9 cellular contexts compared by ENCODE assay signal in genomic region chr19:53101518-53101917, GRCh38. TPM values are rescaled to one million over a fixed set of nuclear protein-coding genes. Genes with fewer than 3 reads are reported as not detected.
A peak's percentile ranks its signal among the peaks of the same experiment; 100 is the strongest.
DNase-seq lines count a peak whose midpoint lies in the region; ATAC-seq, FAIRE-seq and TF ChIP-seq lines count a peak whose summit lies in the region.
"Had no signal": no experiment of that assay in that cellular context is flagged by ENCODE, and none has a peak within 500 bp of the region (broad histone marks: within the 10 kb centered on the region; RNA-seq: fewer than 3 reads in every experiment).

No MANE protein-coding gene starts in this region.

- peak overlapping the region; percentile 87 for H3K4me3 Mint-ChIP-seq in activated T-cell treated with anti-CD3 and anti-CD28 coated beads, Interleukin-2, amount 50 U/mL, for 4 hours
- peak overlapping the region; percentile 83 for H3K4me3 Mint-ChIP-seq in stimulated activated memory B cell treated with anti-CD40 and anti-IgM and Interleukin-4, amounts not matched to agents 10 μg/mL and 1 μg/mL and 100 μg/mL, for 72 hours

- DNase-seq in activated T-cell treated with anti-CD3 and anti-CD28 coated beads, Interleukin-2, amount 50 U/mL, for 4 hours: no peak
- DNase-seq in activated T-cell treated with anti-CD3 and anti-CD28 coated beads for 4 hours (no peak), RKO (ENCODE audit: low spot score) (peak; percentile 53), fibroblast of lung (ENCODE audit: low read depth in 2 of 2) (peak in 1 of 2 donors; percentile 7), small intestine (no peak), substantia nigra (lab: John Stamatoyannopoulos, UW) (no peak), NK-92 (lab: John Stamatoyannopoulos, UW; ENCODE audit: unreplicated experiment) (no peak)

- WGBS in small intestine, 3 donors: 15 to 69% (median 23%) methylated on average over 1 of the region's 1 CpG

- peaks cover 28% of the 10 kb centered on the region for H3K79me2 ChIP-seq in fibroblast of lung (ENCODE audit: control insufficient read depth, insufficient read depth, low read length)

- FAIRE-seq in small intestine (lab: Jason Lieb, UNC): no peak

- H3K27ac ChIP-seq in fibroblast of lung (ENCODE audit: insufficient read depth, low read length) (no peak overlapping the region), small intestine (ENCODE audit: low read depth in 1 of 2, low read length in 1 of 2) (no peak overlapping the region), substantia nigra (ENCODE audit: low read depth, low read length, poor library complexity, severe bottlenecking) (no peak overlapping the region)

- peaks cover 13% of the 10 kb centered on the region for H3K9me3 Mint-ChIP-seq in activated T-cell treated with anti-CD3 and anti-CD28 coated beads, Interleukin-2, amount 50 U/mL, for 4 hours
- no peaks in the 10 kb centered on the region for H3K9me3 Mint-ChIP-seq in stimulated activated memory B cell treated with anti-CD40 and anti-IgM and Interleukin-4, amounts not matched to agents 10 μg/mL and 1 μg/mL and 100 μg/mL, for 72 hours

- peak overlapping the region; percentile 82 for H3K27ac Mint-ChIP-seq in stimulated activated memory B cell treated with anti-CD40 and anti-IgM and Interleukin-4, amounts not matched to agents 10 μg/mL and 1 μg/mL and 100 μg/mL, for 72 hours

- no peaks in the 10 kb centered on the region for H4K20me1 ChIP-seq in fibroblast of lung (ENCODE audit: control insufficient read depth, extremely low read depth, insufficient read depth, low read length)

- peak overlapping the region in 2 of 4 experiments; percentile 80 to 90 for H3K4me3 ChIP-seq in fibroblast of lung (replicated peaks in 1 of 4; ENCODE audit: control extremely low read depth in 1 of 4, insufficient read depth in 1 of 4, low read depth in 3 of 4, low read length in 4 of 4)
- no peak overlapping the region for H3K4me3 ChIP-seq in small intestine (ENCODE audit: low read depth in 1 of 2, low read length in 2 of 2)

- H3K4me2 ChIP-seq in fibroblast of lung (ENCODE audit: extremely low read depth, insufficient read depth, low read length): peak overlapping the region; percentile 96

- H3K36me3 Mint-ChIP-seq in activated T-cell treated with anti-CD3 and anti-CD28 coated beads, Interleukin-2, amount 50 U/mL, for 4 hours (ENCODE audit: insufficient read depth): peaks cover 32% of the 10 kb centered on the region
- peaks cover 43% of the 10 kb centered on the region for H3K36me3 Mint-ChIP-seq in stimulated activated memory B cell treated with anti-CD40 and anti-IgM and Interleukin-4, amounts not matched to agents 10 μg/mL and 1 μg/mL and 100 μg/mL, for 72 hours

- no peak for ATAC-seq in activated T-cell treated with anti-CD3 and anti-CD28 coated beads, Interleukin-2, amount 50 U/mL, for 4 hours
- ATAC-seq in stimulated activated memory B cell treated with anti-CD40 and anti-IgM and Interleukin-4, amounts not matched to agents 10 μg/mL and 1 μg/mL and 100 μg/mL, for 72 hours: no peak

- H3K36me3 ChIP-seq in fibroblast of lung (ENCODE audit: control insufficient read depth, insufficient read depth, low read length) (no peaks in the 10 kb centered on the region), small intestine (ENCODE audit: control insufficient read depth in 2 of 2, insufficient read depth in 2 of 2, low read length in 2 of 2) (peaks cover 2% of the 10 kb centered on the region in 2 donors)

- H3K27me3 Mint-ChIP-seq in activated T-cell treated with anti-CD3 and anti-CD28 coated beads, Interleukin-2, amount 50 U/mL, for 4 hours (ENCODE audit: low read depth): no peaks in the 10 kb centered on the region
- no peaks in the 10 kb centered on the region for H3K27me3 Mint-ChIP-seq in stimulated activated memory B cell treated with anti-CD40 and anti-IgM and Interleukin-4, amounts not matched to agents 10 μg/mL and 1 μg/mL and 100 μg/mL, for 72 hours

- H3K4me1 ChIP-seq in fibroblast of lung (ENCODE audit: control insufficient read depth, extremely low read depth, insufficient read depth, low read length): no peaks in the 10 kb centered on the region
- peaks cover 3 to 11% of the 10 kb centered on the region in 2 donors for H3K4me1 ChIP-seq in small intestine (ENCODE audit: control insufficient read depth in 2 of 2, insufficient read depth in 1 of 2, low read depth in 1 of 2, low read length in 1 of 2)

- H3K9me3 ChIP-seq in fibroblast of lung (ENCODE audit: control insufficient read depth, insufficient read depth, low read depth, low read length): no peaks in the 10 kb centered on the region
- H3K9me3 ChIP-seq in small intestine (ENCODE audit: control insufficient read depth, low read depth): no peaks in the 10 kb centered on the region

- no peak for TF ChIP-seq CTCF in fibroblast of lung (conservative IDR thresholded peaks at IDR 0.05 in 1 of 2, IDR thresholded peaks at IDR 0.05 in 1 of 2; ENCODE audit: low read depth in 1 of 2, low read length in 2 of 2)

- no peak overlapping the region for H2AFZ ChIP-seq in fibroblast of lung (ENCODE audit: low read length)

- H3K27me3 ChIP-seq in fibroblast of lung (ENCODE audit: control insufficient read depth, insufficient read depth, low read length) (no peaks in the 10 kb centered on the region), small intestine (ENCODE audit: control insufficient read depth in 2 of 2, insufficient read depth in 2 of 2, low read length in 2 of 2) (no peaks in the 10 kb centered on the region)

- peaks cover 24% of the 10 kb centered on the region for H3K4me1 Mint-ChIP-seq in activated T-cell treated with anti-CD3 and anti-CD28 coated beads, Interleukin-2, amount 50 U/mL, for 4 hours (ENCODE audit: low read depth)
- H3K4me1 Mint-ChIP-seq in stimulated activated memory B cell treated with anti-CD40 and anti-IgM and Interleukin-4, amounts not matched to agents 10 μg/mL and 1 μg/mL and 100 μg/mL, for 72 hours: peaks cover 27% of the 10 kb centered on the region

- H3K9ac ChIP-seq in fibroblast of lung (ENCODE audit: insufficient read depth, low read length): no peak overlapping the region

RNA-seq across cellular contexts. Expression of gene ZNF160, which starts 1.7 kb away (rescaled TPM):
- 10 to 100 TPM in 2 of 3 donors, 1 to 10 TPM in 1; 9.0 to 14.8 (median 12.4) TPM for total RNA-seq in activated T-cell treated with anti-CD3 and anti-CD28 coated beads, Interleukin-2, amount 50 U/mL, for 4 hours
- total RNA-seq in fibroblast of lung: 22.6 and 28.9 TPM in 2 replicates
- polyA plus RNA-seq in fibroblast of lung: 13.1 and 21.0 TPM in 2 replicates
- polyA plus RNA-seq in fibroblast of lung (2012): 7.9 and 13.3 TPM in 2 replicates
- polyA minus RNA-seq in fibroblast of lung (ENCODE audit: low replicate concordance): 10.5 and 12.0 TPM in 2 replicates
- polyA plus RNA-seq in small intestine: 1 to 10 TPM; 4.6 to 9.0 (median 8.7) TPM

RNA-seq across cellular contexts. Expression of gene ZNF415, which starts 31.2 kb away (rescaled TPM):
- total RNA-seq in activated T-cell treated with anti-CD3 and anti-CD28 coated beads, Interleukin-2, amount 50 U/mL, for 4 hours: under 1 TPM; 0.33 to 0.46 (median 0.45) TPM
- total RNA-seq in fibroblast of lung: 11.8 and 15.7 TPM in 2 replicates
- polyA plus RNA-seq in fibroblast of lung: 7.2 and 9.9 TPM in 2 replicates
- 4.2 and 5.9 TPM in 2 replicates for polyA plus RNA-seq in fibroblast of lung (2012)
- 0.44 and 3.2 TPM in 2 replicates for polyA minus RNA-seq in fibroblast of lung (ENCODE audit: low replicate concordance)
- polyA plus RNA-seq in small intestine: 1 to 10 TPM in 2 of 3 donors, under 1 TPM in 1; 0.81 to 4.0 (median 2.5) TPM

RNA-seq across cellular contexts. Expression of gene ERVV-2, which starts 57.0 kb away (rescaled TPM):
- total RNA-seq in activated T-cell treated with anti-CD3 and anti-CD28 coated beads, Interleukin-2, amount 50 U/mL, for 4 hours: not detected
- not detected in 2 replicates for total RNA-seq in fibroblast of lung
- polyA plus RNA-seq in fibroblast of lung (0.10 TPM in 1 of 2 replicates, not detected in the other), small intestine (not detected)
- polyA plus RNA-seq in fibroblast of lung (2012): not detected in 2 replicates
- not detected in 2 replicates for polyA minus RNA-seq in fibroblast of lung (ENCODE audit: low replicate concordance)
- total RNA-seq: dermis microvascular lymphatic vessel endothelial cell had no signal

RNA-seq across cellular contexts. Expression of gene ZNF347, which starts 57.3 kb away (rescaled TPM):
- total RNA-seq in activated T-cell treated with anti-CD3 and anti-CD28 coated beads, Interleukin-2, amount 50 U/mL, for 4 hours: 1 to 10 TPM; 3.0 to 5.1 (median 3.1) TPM
- 8.5 and 10.6 TPM in 2 replicates for total RNA-seq in fibroblast of lung
- polyA plus RNA-seq in fibroblast of lung (5.6 and 5.7 TPM in 2 replicates), small intestine (1 to 10 TPM in 2 of 3 donors, under 1 TPM in 1; 0.81 to 2.6 (median 1.1) TPM)
- polyA plus RNA-seq in fibroblast of lung (2012): 3.0 and 3.3 TPM in 2 replicates
- polyA minus RNA-seq in fibroblast of lung (ENCODE audit: low replicate concordance): 2.4 and 5.8 TPM in 2 replicates
